ENCODE assay signal across 8 cellular contexts in genomic region chr1:203273206-203273868, GRCh38. TPM values are rescaled to one million over a fixed set of nuclear protein-coding genes. Genes with fewer than 3 reads are reported as not detected.
DNase-seq lines count a peak whose midpoint lies in the region; TF ChIP-seq lines count a peak whose summit lies in the region.

No MANE protein-coding gene starts in this region.

- H3K27ac ChIP-seq in suprapubic skin: peak overlapping the region; percentile 86

- H3K9me3 ChIP-seq in suprapubic skin: no peaks in the 10 kb centered on the region

- TF ChIP-seq EP300 in suprapubic skin (IDR thresholded peaks at IDR 0.05): no peak

- DNase-seq in ELF-1 (ENCODE audit: low read depth, low spot score): peak; percentile 90
- DNase-seq in H7: peak; percentile 89
- peak; percentile 80 for DNase-seq in M059J (ENCODE audit: low read depth)
- peak; percentile 86 to 92 for DNase-seq in SHP77 (lab: John Stamatoyannopoulos, UW)
- DNase-seq in activated naive CD4-positive, alpha-beta T cell (lab: John Stamatoyannopoulos, UW): peak; percentile 76 to 91 (median 88)
- DNase-seq in globus pallidus (ENCODE audit: low spot score): peak; percentile 85
- peak in 52 of 56 donors; percentile 49 to 92 (median 80) for DNase-seq in nucleus accumbens (lab: John Stamatoyannopoulos, UW)
- peak; percentile 89 to 90 for DNase-seq in suprapubic skin (ENCODE audit: low spot score in 2 of 2)

- peak overlapping the region; percentile 32 for H3K4me3 ChIP-seq in H7 (ENCODE audit: insufficient read depth, low read depth, low read length)
- peak overlapping the region; percentile 26 for H3K4me3 ChIP-seq in suprapubic skin

- WGBS in suprapubic skin: 24% methylated on average over 26 of the region's 32 CpGs

- peaks cover 76% of the 10 kb centered on the region for H3K4me1 ChIP-seq in suprapubic skin

- TF ChIP-seq CTCF in suprapubic skin (IDR thresholded peaks at IDR 0.05): peak; percentile 95 to 96

- no peak for TF ChIP-seq POLR2A in suprapubic skin (IDR thresholded peaks at IDR 0.05)

- H3K36me3 ChIP-seq in H7 (replicated peaks; ENCODE audit: control insufficient read depth, insufficient read depth, low read length) (no peaks in the 10 kb centered on the region), suprapubic skin (no peaks in the 10 kb centered on the region)

- peaks cover 24% of the 10 kb centered on the region for H3K27me3 ChIP-seq in H7 (ENCODE audit: control insufficient read depth, insufficient read depth, low read length)
- no peaks in the 10 kb centered on the region for H3K27me3 ChIP-seq in suprapubic skin

RNA-seq across cellular contexts. Expression of gene BTG2, which starts 32.0 kb away (rescaled TPM):
- 7.2 and 8.7 TPM in 2 replicates for total RNA-seq in H7 (2014; rRNA removed; shearing (Covaris generic))
- 0.67 and 1.2 TPM in 2 replicates for total RNA-seq in M059J (2014; rRNA removed; shearing (Covaris generic))
- total RNA-seq in suprapubic skin: 100 to 1,000 TPM; 160 to 319 (median 193) TPM

RNA-seq across cellular contexts. Expression of gene CHIT1, which starts 43.9 kb away (rescaled TPM):
- total RNA-seq in H7 (2014; rRNA removed; shearing (Covaris generic)): not detected in 2 replicates
- total RNA-seq in M059J (2014; rRNA removed; shearing (Covaris generic)): not detected in 2 replicates
- total RNA-seq in suprapubic skin: under 1 TPM in 3 of 4 donors, not detected in 1; 0.23 to 0.68 (median 0.32) TPM

Comparison
In these comparisons a context has a peak if more than half of its experiments do, and no peak if none do; other contexts are left out.
1. Peak in every context shown above with its lines: DNase-seq, H3K4me3 ChIP-seq and H3K27ac ChIP-seq.
2. RNA of gene BTG2, which starts 32.0 kb away (total RNA-seq): 160 to 319 TPM in suprapubic skin; 7.2 to 8.7 TPM in H7 and 0.67 to 1.2 TPM in M059J; every median in the first group is over 10 times any median in the second.